15 cellular contexts compared by ENCODE assay signal in the genomic region with DNA sequence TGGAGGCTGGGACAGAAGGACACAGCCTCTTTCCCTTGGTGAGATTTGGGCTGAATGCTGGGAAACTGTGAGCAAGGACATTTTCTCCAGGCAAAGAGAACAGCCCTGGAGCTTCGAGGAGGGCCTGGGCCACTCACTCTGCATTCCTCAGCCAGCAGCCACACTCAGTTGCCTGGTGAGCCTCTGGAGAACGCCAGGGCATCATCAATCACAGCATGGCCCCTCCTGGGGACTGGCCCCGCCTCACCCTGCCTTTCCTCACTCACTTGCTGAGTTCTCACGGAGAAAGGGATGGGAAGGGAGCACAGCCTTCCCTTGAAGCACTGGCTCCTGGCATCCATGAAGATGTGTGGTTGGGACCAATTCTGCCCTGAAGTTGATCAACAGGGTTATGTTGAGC. TPM values are rescaled to one million over a fixed set of nuclear protein-coding genes. Genes with fewer than 3 reads are reported as not detected.
"Had no signal": no experiment of that assay in that cellular context is flagged by ENCODE, and none has a peak within 500 bp of the region (broad histone marks: within the 10 kb centered on the region; RNA-seq: fewer than 3 reads in every experiment).

No MANE protein-coding gene starts in this region.

- H3K36me3 ChIP-seq: esophagus squamous epithelium, neutrophil, transverse colon had no signal

- H3K27ac ChIP-seq: neutrophil, skin epidermis, transverse colon had no signal

- ATAC-seq: activated T-cell treated with anti-CD3 and anti-CD28 coated beads, Interleukin-2, amount 50 U/mL, for 4 hours had no signal

- H3K4me3 Mint-ChIP-seq: activated CD4-positive, alpha-beta memory T cell treated with anti-CD3 and anti-CD28 coated beads for 36 hours; activated T-cell treated with anti-CD3 and anti-CD28 coated beads, Interleukin-2, amount 50 U/mL, for 4 hours had no signal

- H3K9me3 ChIP-seq: esophagus squamous epithelium, neutrophil, transverse colon had no signal

- H3K27me3 ChIP-seq: transverse colon had no signal

- H3K27ac Mint-ChIP-seq: activated CD4-positive, alpha-beta memory T cell treated with anti-CD3 and anti-CD28 coated beads for 36 hours had no signal

- H3K4me3 ChIP-seq: esophagus squamous epithelium, skin epidermis, transverse colon had no signal

- H3K36me3 Mint-ChIP-seq: activated CD4-positive, alpha-beta memory T cell treated with anti-CD3 and anti-CD28 coated beads for 36 hours had no signal

- H3K9me3 Mint-ChIP-seq: activated CD4-positive, alpha-beta memory T cell treated with anti-CD3 and anti-CD28 coated beads for 36 hours; activated T-cell treated with anti-CD3 and anti-CD28 coated beads, Interleukin-2, amount 50 U/mL, for 4 hours had no signal

- DNase-seq: activated CD4-positive, alpha-beta memory T cell treated with anti-CD3 and anti-CD28 coated beads for 36 hours; activated effector memory CD4-positive, alpha-beta T cell treated with Interleukin-2 at 50 U/mL for 16 hours; activated naive CD4-positive, alpha-beta T cell treated with anti-CD3 and anti-CD28 coated beads, Interleukin-2, amount 50 U/mL, for 16 hours; activated T-cell treated with anti-CD3 and anti-CD28 coated beads, Interleukin-2, amount 50 U/mL, for 4 hours; esophagus squamous epithelium; foreskin fibroblast; glutamatergic neuron; posterior cingulate gyrus; stimulated activated CD4-positive, alpha-beta T cell treated with anti-CD3 and anti-CD28 coated beads, Interleukin-15, amount 100 ng/mL, for 24 hours; stimulated activated CD4-positive, alpha-beta T cell treated with anti-CD3 and anti-CD28 coated beads, Interleukin-4, amount 100 ng/mL, for 1 hour; stimulated activated naive CD4-positive, alpha-beta T cell; T-helper 1 cell; transverse colon had no signal

- H3K27me3 Mint-ChIP-seq: activated CD4-positive, alpha-beta memory T cell treated with anti-CD3 and anti-CD28 coated beads for 36 hours had no signal

RNA-seq across cellular contexts. Expression of a gene that starts 55.0 kb away (rescaled TPM):
- total RNA-seq: activated CD4-positive, alpha-beta memory T cell treated with anti-CD3 and anti-CD28 coated beads for 36 hours had no signal
